Comparison of ENCODE assay signal across 18 cellular contexts in the genomic region with DNA sequence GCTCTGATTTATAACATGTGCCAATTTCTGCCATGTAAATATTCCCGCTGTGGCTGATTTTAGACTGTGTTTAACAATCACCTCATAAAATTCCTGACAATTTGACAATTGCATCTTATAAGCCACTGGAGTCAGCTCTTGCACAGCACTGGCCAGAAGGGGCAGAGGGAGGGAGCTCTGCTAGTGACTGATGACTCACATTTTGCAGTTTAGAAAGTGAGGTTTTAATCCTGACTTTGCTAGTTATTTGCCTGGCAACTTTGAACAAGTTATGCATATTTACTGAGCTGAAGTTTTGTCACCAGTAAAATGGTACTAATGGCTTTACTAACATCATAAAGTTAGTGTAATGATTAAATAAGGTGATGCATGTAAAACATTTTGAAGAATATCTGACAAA.
A peak's percentile ranks its signal among the peaks of the same experiment; 100 is the strongest.
DNase-seq lines count a peak whose midpoint lies in the region; ATAC-seq, FAIRE-seq and TF ChIP-seq lines count a peak whose summit lies in the region.
"Had no signal": no experiment of that assay in that cellular context is flagged by ENCODE, and none has a peak within 500 bp of the region (broad histone marks: within the 10 kb centered on the region; RNA-seq: fewer than 3 reads in every experiment).

No MANE protein-coding gene starts in this region.

- in situ Hi-C loops in HepG2 (cut with HindIII; ENCODE audit: extremely low pct_ligation_motif_present, low pct_unique_long_range_greater_than_20kb), result no loop called here

- H3K36me3 ChIP-seq in HepG2 (replicated peaks in 1 of 2; ENCODE audit: control insufficient read depth in 1 of 2, insufficient read depth in 2 of 2, low read length in 2 of 2), result no peaks in the 10 kb centered on the region
- H3K36me3 ChIP-seq in right lobe of liver, result no peaks in the 10 kb centered on the region
- H3K36me3 ChIP-seq: SJSA1 had no signal

- H3K4me3 ChIP-seq in HepG2 (replicated peaks in 1 of 3; ENCODE audit: insufficient read depth in 1 of 3, low read depth in 2 of 3, low read length in 3 of 3), result no peak overlapping the region
- H3K4me3 ChIP-seq in right lobe of liver, result no peak overlapping the region
- no peak overlapping the region for H3K4me3 ChIP-seq in epithelial cell of esophagus (ENCODE audit: low read length)
- H3K4me3 ChIP-seq: mucosa of descending colon, SJSA1 had no signal

- H3K27ac ChIP-seq in HepG2 (ENCODE audit: extremely low read length, insufficient read depth, low read length) (no peak overlapping the region), right lobe of liver (no peak overlapping the region)
- H3K27ac ChIP-seq: SJSA1 had no signal

- FAIRE-seq in HepG2 (lab: Jason Lieb, UNC) (no peak), urothelium cell line (lab: Jason Lieb, UNC) (no peak)

- POLR2A ChIA-PET in HepG2 (lab: Yijun Ruan, JAX), result no interaction called here

- TF ChIP-seq POLR2A in HepG2 (IDR thresholded peaks at IDR 0.05; ENCODE audit: insufficient read depth in 1 of 2, low read depth in 2 of 2, low read length in 2 of 2) (no peak), right lobe of liver (IDR thresholded peaks at IDR 0.05) (no peak)

- H3K27me3 ChIP-seq in HepG2 (ENCODE audit: control insufficient read depth in 1 of 2, insufficient read depth in 2 of 2, low read length in 2 of 2), result no peaks in the 10 kb centered on the region
- H3K27me3 ChIP-seq in right lobe of liver, result no peaks in the 10 kb centered on the region
- H3K27me3 ChIP-seq: SJSA1 had no signal

- H3K4me2 ChIP-seq in HepG2 (ENCODE audit: low read depth, low read length), result no peak overlapping the region

- no TSS peak for BruUV-seq in HepG2 (replicated peaks; lab: Mats Ljungman, UMichigan)

- no peak for TF ChIP-seq CTCF in HepG2 (CRISPR knock-in tag; IDR thresholded peaks at IDR 0.05)
- no peak for TF ChIP-seq CTCF in right lobe of liver (IDR thresholded peaks at IDR 0.05)
- peak; percentile 15 for TF ChIP-seq CTCF in epithelial cell of esophagus (IDR thresholded peaks at IDR 0.05; ENCODE audit: insufficient read depth, low read depth, low read length, missing control alignments)

- DNase-seq in HepG2 (ENCODE audit: low spot score) (no peak), right lobe of liver (no peak), NCI-H69 (lab: John Stamatoyannopoulos, UW) (peak; percentile 77), epithelial cell of esophagus (ENCODE audit: low read depth) (peak; percentile 47), urothelium cell line (ENCODE audit: low spot score) (peak; percentile 39), middle frontal gyrus (ENCODE audit: extremely low spot score, low spot score) (no peak), NCI-H2029 treated with DMSO at 0.1 percent for 48 hours (lab: John Stamatoyannopoulos, UW) (no peak)
- DNase-seq: activated CD4-positive, alpha-beta T cell treated with anti-CD3 and anti-CD28 coated beads for 36 hours; activated gamma-delta T cell; aorta; Calu3; erythroblast; HCEC 1CT; MM.1S; mucosa of descending colon; occipital lobe had no signal

- WGBS in HepG2 (ENCODE audit: low lambda C conversion rate), result 0% methylated on average over 1 of the region's 1 CpG
- WGBS in right lobe of liver (ENCODE audit: insufficient coverage, low coverage, low lambda C conversion rate, missing lambda C conversion rate), result 88% methylated on average over 1 of the region's 1 CpG

- H3K9me3 ChIP-seq in HepG2 (ENCODE audit: low read length) (peaks cover 7% of the 10 kb centered on the region), right lobe of liver (no peaks in the 10 kb centered on the region)
- H3K9me3 ChIP-seq: mucosa of descending colon, SJSA1 had no signal

- intact Hi-C loops in HepG2 (cut with micrococcal nuclease; ENCODE audit: unreplicated experiment), result no loop called here
- intact Hi-C loops in right lobe of liver (cut with DNase I), result no loop called here

- TF ChIP-seq RAD21 in HepG2 (CRISPR knock-in tag; IDR thresholded peaks at IDR 0.05), result no peak

- H3K9ac ChIP-seq in HepG2 (ENCODE audit: insufficient read depth, low read depth, low read length), result no peak overlapping the region

- H3K4me1 ChIP-seq in HepG2 (ENCODE audit: insufficient read depth, low read length) (no peaks in the 10 kb centered on the region), right lobe of liver (no peaks in the 10 kb centered on the region)
- H3K4me1 ChIP-seq: SJSA1 had no signal

- no peaks in the 10 kb centered on the region for H4K20me1 ChIP-seq in HepG2 (ENCODE audit: insufficient read depth, low read length)

- no peak overlapping the region for H2AFZ ChIP-seq in HepG2 (ENCODE audit: low read length)

- ATAC-seq in HepG2 (no peak), right lobe of liver (no peak), GM19397 (IDR thresholded peaks at IDR 0.05; ENCODE audit: unreplicated experiment) (no peak)
- ATAC-seq: activated CD4-positive, alpha-beta T cell treated with anti-CD3 and anti-CD28 coated beads for 36 hours; mucosa of descending colon had no signal

- CTCF ChIA-PET in HepG2 (lab: Yijun Ruan, JAX; ENCODE audit: low intra/inter-chr PET ratio, low total read pairs), result no interaction called here

- no peak for TF ChIP-seq EP300 in HepG2 (IDR thresholded peaks at IDR 0.05; ENCODE audit: low read depth in 2 of 2, low read length in 2 of 2)
- no peak for TF ChIP-seq EP300 in HepG2 (CRISPR knock-in tag; IDR thresholded peaks at IDR 0.05; ENCODE audit: borderline replicate concordance)

- H3K79me2 ChIP-seq in HepG2 (ENCODE audit: insufficient read depth, low read length), result no peaks in the 10 kb centered on the region

TF ChIP-seq in HepG2, 621 proteins besides CTCF, POLR2A, EP300 and RAD21:
- TF ChIP-seq RFX5 (IDR thresholded peaks at IDR 0.05; ENCODE audit: low read depth, low read length) (peak; percentile 64), HOXA9 (CRISPR knock-in tag; IDR thresholded peaks at IDR 0.05; ENCODE audit: borderline replicate concordance) (no peak)

Comparison
In these comparisons a context has a peak if more than half of its experiments do, and no peak if none do; other contexts are left out.
1. DNase-seq: peak in NCI-H69 (single experiment), epithelial cell of esophagus (single experiment) and urothelium cell line (single experiment); none in HepG2 (single experiment), right lobe of liver (0 of 3), middle frontal gyrus (single experiment) and NCI-H2029 treated with DMSO at 0.1 percent for 48 hours (single experiment).